In the genomic region with DNA sequence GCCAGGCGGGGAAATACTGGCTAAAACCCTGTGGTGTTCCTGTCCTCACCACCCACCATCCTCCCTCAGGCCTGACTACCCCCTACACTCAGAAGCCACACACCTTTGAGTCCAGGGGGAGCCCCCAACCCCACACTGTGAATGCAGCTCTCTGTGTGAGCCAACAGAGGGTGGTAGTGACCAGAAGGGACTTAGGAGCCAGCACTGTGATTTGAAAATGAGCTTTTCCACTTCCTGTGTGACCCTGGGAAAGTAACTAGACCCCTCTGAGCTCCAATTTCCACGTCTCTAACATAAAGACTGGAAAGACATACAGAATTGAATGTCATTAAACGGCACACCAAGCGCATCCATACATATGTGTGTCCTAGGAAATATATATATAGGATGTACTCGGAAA, we compare ENCODE assay signal across 1 cellular context.
TF ChIP-seq lines count a peak whose summit lies in the region.

No MANE protein-coding gene starts in this region.

TF ChIP-seq in SK-N-SH, 30 proteins besides CTCF, POLR2A, EP300 and RAD21 (continued from another document):
- TF ChIP-seq, protein P1, sequence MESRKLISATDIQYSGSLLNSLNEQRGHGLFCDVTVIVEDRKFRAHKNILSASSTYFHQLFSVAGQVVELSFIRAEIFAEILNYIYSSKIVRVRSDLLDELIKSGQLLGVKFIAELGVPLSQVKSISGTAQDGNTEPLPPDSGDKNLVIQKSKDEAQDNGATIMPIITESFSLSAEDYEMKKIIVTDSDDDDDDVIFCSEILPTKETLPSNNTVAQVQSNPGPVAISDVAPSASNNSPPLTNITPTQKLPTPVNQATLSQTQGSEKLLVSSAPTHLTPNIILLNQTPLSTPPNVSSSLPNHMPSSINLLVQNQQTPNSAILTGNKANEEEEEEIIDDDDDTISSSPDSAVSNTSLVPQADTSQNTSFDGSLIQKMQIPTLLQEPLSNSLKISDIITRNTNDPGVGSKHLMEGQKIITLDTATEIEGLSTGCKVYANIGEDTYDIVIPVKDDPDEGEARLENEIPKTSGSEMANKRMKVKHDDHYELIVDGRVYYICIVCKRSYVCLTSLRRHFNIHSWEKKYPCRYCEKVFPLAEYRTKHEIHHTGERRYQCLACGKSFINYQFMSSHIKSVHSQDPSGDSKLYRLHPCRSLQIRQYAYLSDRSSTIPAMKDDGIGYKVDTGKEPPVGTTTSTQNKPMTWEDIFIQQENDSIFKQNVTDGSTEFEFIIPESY (IDR thresholded peaks at IDR 0.05; ENCODE audit: borderline replicate concordance, low read depth) = no peak
- TF ChIP-seq RFX5 (IDR thresholded peaks at IDR 0.05; ENCODE audit: low read length) = no peak
